ENCODE assay signal across 1 cellular context in the genomic region with DNA sequence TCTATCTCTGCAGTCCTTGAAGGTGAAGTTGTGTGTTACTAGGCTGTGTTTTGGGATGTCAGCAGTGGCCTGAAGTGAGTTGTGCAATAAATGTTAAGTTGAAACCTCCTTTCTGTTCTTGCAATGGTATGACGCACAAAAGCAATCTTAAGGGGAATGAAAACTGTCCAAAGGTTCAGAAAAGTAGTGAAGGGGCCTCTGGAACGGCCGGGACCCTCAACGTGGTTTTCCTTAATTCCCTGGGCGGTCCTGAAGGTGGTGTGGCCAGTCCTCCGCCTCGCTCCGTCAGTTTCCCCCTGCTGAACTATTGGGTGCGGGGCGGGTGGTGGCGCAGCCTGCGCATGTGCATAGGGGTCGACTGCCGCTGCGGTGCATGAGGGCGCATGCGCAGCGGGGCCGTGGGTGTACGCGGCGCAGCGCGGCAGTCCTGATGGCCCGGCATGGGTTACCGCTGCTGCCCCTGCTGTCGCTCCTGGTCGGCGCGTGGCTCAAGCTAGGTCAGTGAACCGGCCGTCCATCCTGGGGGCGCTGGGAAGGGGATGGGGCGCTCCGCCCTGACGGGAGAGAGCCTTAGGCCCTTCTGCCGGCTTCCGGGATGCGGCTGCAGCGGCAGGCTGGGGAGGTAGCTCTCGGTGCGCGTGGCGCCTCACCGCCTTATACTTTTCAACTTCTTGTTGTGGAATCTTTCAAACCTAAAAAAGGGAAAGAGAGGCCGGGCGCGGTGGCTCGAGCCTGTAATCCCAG.
A peak's percentile ranks its signal among the peaks of the same experiment; 100 is the strongest.
TF ChIP-seq lines count a peak whose summit lies in the region.

A gene (plus strand): TSS at position 405 of the 744 bp plus-strand sequence. CDS start 26 bp downstream, at position 431.

TF ChIP-seq in K562, 482 proteins besides CTCF, POLR2A, EP300 and RAD21 (continued from another document and continues in another):
- TF ChIP-seq, protein P1, sequence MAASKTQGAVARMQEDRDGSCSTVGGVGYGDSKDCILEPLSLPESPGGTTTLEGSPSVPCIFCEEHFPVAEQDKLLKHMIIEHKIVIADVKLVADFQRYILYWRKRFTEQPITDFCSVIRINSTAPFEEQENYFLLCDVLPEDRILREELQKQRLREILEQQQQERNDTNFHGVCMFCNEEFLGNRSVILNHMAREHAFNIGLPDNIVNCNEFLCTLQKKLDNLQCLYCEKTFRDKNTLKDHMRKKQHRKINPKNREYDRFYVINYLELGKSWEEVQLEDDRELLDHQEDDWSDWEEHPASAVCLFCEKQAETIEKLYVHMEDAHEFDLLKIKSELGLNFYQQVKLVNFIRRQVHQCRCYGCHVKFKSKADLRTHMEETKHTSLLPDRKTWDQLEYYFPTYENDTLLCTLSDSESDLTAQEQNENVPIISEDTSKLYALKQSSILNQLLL (CRISPR knock-in tag; IDR thresholded peaks at IDR 0.05; ENCODE audit: borderline replicate concordance): no peak
- TF ChIP-seq NCOA2 (IDR thresholded peaks at IDR 0.05; ENCODE audit: partially characterized antibody in 2 of 2) (no peak), MTF1 (CRISPR knock-in tag; IDR thresholded peaks at IDR 0.05; ENCODE audit: borderline replicate concordance) (no peak), TAF15 (IDR thresholded peaks at IDR 0.05; ENCODE audit: low read depth, low read length) (no peak), ZBTB1 (CRISPR knock-in tag; IDR thresholded peaks at IDR 0.05; ENCODE audit: borderline replicate concordance, low read depth) (0 out of 2 replicates have a peak, but pooled peaks have one; percentile 44), TEAD1 (CRISPR knock-in tag; IDR thresholded peaks at IDR 0.05) (no peak; a peak in 2 of 4 replicates), ZBED1 (IDR thresholded peaks at IDR 0.05) (peak; percentile 78), GATA2 (CRISPR knock-in tag; IDR thresholded peaks at IDR 0.05) (no peak), PTBP1 (IDR thresholded peaks at IDR 0.05; ENCODE audit: low read depth, low read length) (no peak), ZNF232 (CRISPR knock-in tag; IDR thresholded peaks at IDR 0.05) (no peak), TARDBP (IDR thresholded peaks at IDR 0.05) (no peak), FOXA3 (CRISPR knock-in tag; conservative IDR thresholded peaks at IDR 0.05 in 1 of 2, IDR thresholded peaks at IDR 0.05 in 1 of 2) (no peak), ZNF24 (IDR thresholded peaks at IDR 0.05) (0 out of 2 replicates have a peak, but pooled peaks have one; percentile 8), MTA2 (IDR thresholded peaks at IDR 0.05; ENCODE audit: low read depth) (no peak), NCOA1 (IDR thresholded peaks at IDR 0.05; ENCODE audit: low read depth) (no peak), CBFA2T3 (IDR thresholded peaks at IDR 0.05) (no peak), ZFP36 (IDR thresholded peaks at IDR 0.05; ENCODE audit: low read depth, low read length, partially characterized antibody) (no peak), PHF8 (IDR thresholded peaks at IDR 0.05; ENCODE audit: borderline replicate concordance, low read length) (peak; percentile 89), POLR2G (IDR thresholded peaks at IDR 0.05; ENCODE audit: low read depth, low read length) (peak; percentile 97), KLF16 (IDR thresholded peaks at IDR 0.05) (no peak), MYC (IDR thresholded peaks at IDR 0.05; ENCODE audit: low read depth, low read length) (peak; percentile 93), MYC (CRISPR knock-in tag; IDR thresholded peaks at IDR 0.05; ENCODE audit: borderline replicate concordance, low read depth) (peak; percentile 87), POLR2AphosphoS5 (IDR thresholded peaks at IDR 0.05; ENCODE audit: control insufficient read depth, insufficient read depth, low read depth, low read length) (peak; percentile 84), MAZ (CRISPR knock-in tag; conservative IDR thresholded peaks at IDR 0.05 in 1 of 2, IDR thresholded peaks at IDR 0.05 in 1 of 2) (peak; percentile 60 to 93), ZNF76 (CRISPR knock-in tag; IDR thresholded peaks at IDR 0.05; ENCODE audit: borderline replicate concordance) (0 out of 2 replicates have a peak, but pooled peaks have one; percentile 20), ZNF124 (CRISPR knock-in tag; IDR thresholded peaks at IDR 0.05) (no peak), CAMTA2 (CRISPR knock-in tag; conservative IDR thresholded peaks at IDR 0.05) (peak; percentile 96), ETS2 (tag; IDR thresholded peaks at IDR 0.05; ENCODE audit: borderline replicate concordance, poor library complexity, severe bottlenecking) (no peak), SRSF7 (optimal IDR thresholded peaks at IDR 0.05; ENCODE audit: low read depth, low read length) (no peak), NELFE (IDR thresholded peaks at IDR 0.05; ENCODE audit: insufficient read depth, insufficient read length) (no peak), ZNF224 (CRISPR knock-in tag; IDR thresholded peaks at IDR 0.05) (no peak), ZNF212 (CRISPR knock-in tag; IDR thresholded peaks at IDR 0.05) (peak; percentile 81; the same call in 1 of the 2 replicates)
- TF ChIP-seq, protein P2, sequence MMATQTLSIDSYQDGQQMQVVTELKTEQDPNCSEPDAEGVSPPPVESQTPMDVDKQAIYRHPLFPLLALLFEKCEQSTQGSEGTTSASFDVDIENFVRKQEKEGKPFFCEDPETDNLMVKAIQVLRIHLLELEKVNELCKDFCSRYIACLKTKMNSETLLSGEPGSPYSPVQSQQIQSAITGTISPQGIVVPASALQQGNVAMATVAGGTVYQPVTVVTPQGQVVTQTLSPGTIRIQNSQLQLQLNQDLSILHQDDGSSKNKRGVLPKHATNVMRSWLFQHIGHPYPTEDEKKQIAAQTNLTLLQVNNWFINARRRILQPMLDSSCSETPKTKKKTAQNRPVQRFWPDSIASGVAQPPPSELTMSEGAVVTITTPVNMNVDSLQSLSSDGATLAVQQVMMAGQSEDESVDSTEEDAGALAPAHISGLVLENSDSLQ (IDR thresholded peaks at IDR 0.05): 0 out of 2 replicates have a peak, but pooled peaks have one; percentile 5
- TF ChIP-seq, protein P3, sequence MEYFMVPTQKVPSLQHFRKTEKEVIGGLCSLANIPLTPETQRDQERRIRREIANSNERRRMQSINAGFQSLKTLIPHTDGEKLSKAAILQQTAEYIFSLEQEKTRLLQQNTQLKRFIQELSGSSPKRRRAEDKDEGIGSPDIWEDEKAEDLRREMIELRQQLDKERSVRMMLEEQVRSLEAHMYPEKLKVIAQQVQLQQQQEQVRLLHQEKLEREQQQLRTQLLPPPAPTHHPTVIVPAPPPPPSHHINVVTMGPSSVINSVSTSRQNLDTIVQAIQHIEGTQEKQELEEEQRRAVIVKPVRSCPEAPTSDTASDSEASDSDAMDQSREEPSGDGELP (CRISPR knock-in tag; IDR thresholded peaks at IDR 0.05; ENCODE audit: borderline replicate concordance): peak; percentile 78; the same call in 1 of the 2 replicates
- TF ChIP-seq, protein P4, sequence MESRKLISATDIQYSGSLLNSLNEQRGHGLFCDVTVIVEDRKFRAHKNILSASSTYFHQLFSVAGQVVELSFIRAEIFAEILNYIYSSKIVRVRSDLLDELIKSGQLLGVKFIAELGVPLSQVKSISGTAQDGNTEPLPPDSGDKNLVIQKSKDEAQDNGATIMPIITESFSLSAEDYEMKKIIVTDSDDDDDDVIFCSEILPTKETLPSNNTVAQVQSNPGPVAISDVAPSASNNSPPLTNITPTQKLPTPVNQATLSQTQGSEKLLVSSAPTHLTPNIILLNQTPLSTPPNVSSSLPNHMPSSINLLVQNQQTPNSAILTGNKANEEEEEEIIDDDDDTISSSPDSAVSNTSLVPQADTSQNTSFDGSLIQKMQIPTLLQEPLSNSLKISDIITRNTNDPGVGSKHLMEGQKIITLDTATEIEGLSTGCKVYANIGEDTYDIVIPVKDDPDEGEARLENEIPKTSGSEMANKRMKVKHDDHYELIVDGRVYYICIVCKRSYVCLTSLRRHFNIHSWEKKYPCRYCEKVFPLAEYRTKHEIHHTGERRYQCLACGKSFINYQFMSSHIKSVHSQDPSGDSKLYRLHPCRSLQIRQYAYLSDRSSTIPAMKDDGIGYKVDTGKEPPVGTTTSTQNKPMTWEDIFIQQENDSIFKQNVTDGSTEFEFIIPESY (CRISPR knock-in tag; IDR thresholded peaks at IDR 0.05): no peak
- TF ChIP-seq, protein P5, sequence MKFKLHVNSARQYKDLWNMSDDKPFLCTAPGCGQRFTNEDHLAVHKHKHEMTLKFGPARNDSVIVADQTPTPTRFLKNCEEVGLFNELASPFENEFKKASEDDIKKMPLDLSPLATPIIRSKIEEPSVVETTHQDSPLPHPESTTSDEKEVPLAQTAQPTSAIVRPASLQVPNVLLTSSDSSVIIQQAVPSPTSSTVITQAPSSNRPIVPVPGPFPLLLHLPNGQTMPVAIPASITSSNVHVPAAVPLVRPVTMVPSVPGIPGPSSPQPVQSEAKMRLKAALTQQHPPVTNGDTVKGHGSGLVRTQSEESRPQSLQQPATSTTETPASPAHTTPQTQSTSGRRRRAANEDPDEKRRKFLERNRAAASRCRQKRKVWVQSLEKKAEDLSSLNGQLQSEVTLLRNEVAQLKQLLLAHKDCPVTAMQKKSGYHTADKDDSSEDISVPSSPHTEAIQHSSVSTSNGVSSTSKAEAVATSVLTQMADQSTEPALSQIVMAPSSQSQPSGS (CRISPR knock-in tag; IDR thresholded peaks at IDR 0.05): no peak
- TF ChIP-seq, protein P6, sequence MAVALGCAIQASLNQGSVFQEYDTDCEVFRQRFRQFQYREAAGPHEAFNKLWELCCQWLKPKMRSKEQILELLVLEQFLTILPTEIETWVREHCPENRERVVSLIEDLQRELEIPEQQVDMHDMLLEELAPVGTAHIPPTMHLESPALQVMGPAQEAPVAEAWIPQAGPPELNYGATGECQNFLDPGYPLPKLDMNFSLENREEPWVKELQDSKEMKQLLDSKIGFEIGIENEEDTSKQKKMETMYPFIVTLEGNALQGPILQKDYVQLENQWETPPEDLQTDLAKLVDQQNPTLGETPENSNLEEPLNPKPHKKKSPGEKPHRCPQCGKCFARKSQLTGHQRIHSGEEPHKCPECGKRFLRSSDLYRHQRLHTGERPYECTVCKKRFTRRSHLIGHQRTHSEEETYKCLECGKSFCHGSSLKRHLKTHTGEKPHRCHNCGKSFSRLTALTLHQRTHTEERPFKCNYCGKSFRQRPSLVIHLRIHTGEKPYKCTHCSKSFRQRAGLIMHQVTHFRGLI (CRISPR knock-in tag; IDR thresholded peaks at IDR 0.05): no peak
- TF ChIP-seq, protein P7, sequence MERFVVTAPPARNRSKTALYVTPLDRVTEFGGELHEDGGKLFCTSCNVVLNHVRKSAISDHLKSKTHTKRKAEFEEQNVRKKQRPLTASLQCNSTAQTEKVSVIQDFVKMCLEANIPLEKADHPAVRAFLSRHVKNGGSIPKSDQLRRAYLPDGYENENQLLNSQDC (CRISPR knock-in tag; IDR thresholded peaks at IDR 0.05): no peak; the same call in 1 of the 2 replicates
- TF ChIP-seq, protein P8, sequence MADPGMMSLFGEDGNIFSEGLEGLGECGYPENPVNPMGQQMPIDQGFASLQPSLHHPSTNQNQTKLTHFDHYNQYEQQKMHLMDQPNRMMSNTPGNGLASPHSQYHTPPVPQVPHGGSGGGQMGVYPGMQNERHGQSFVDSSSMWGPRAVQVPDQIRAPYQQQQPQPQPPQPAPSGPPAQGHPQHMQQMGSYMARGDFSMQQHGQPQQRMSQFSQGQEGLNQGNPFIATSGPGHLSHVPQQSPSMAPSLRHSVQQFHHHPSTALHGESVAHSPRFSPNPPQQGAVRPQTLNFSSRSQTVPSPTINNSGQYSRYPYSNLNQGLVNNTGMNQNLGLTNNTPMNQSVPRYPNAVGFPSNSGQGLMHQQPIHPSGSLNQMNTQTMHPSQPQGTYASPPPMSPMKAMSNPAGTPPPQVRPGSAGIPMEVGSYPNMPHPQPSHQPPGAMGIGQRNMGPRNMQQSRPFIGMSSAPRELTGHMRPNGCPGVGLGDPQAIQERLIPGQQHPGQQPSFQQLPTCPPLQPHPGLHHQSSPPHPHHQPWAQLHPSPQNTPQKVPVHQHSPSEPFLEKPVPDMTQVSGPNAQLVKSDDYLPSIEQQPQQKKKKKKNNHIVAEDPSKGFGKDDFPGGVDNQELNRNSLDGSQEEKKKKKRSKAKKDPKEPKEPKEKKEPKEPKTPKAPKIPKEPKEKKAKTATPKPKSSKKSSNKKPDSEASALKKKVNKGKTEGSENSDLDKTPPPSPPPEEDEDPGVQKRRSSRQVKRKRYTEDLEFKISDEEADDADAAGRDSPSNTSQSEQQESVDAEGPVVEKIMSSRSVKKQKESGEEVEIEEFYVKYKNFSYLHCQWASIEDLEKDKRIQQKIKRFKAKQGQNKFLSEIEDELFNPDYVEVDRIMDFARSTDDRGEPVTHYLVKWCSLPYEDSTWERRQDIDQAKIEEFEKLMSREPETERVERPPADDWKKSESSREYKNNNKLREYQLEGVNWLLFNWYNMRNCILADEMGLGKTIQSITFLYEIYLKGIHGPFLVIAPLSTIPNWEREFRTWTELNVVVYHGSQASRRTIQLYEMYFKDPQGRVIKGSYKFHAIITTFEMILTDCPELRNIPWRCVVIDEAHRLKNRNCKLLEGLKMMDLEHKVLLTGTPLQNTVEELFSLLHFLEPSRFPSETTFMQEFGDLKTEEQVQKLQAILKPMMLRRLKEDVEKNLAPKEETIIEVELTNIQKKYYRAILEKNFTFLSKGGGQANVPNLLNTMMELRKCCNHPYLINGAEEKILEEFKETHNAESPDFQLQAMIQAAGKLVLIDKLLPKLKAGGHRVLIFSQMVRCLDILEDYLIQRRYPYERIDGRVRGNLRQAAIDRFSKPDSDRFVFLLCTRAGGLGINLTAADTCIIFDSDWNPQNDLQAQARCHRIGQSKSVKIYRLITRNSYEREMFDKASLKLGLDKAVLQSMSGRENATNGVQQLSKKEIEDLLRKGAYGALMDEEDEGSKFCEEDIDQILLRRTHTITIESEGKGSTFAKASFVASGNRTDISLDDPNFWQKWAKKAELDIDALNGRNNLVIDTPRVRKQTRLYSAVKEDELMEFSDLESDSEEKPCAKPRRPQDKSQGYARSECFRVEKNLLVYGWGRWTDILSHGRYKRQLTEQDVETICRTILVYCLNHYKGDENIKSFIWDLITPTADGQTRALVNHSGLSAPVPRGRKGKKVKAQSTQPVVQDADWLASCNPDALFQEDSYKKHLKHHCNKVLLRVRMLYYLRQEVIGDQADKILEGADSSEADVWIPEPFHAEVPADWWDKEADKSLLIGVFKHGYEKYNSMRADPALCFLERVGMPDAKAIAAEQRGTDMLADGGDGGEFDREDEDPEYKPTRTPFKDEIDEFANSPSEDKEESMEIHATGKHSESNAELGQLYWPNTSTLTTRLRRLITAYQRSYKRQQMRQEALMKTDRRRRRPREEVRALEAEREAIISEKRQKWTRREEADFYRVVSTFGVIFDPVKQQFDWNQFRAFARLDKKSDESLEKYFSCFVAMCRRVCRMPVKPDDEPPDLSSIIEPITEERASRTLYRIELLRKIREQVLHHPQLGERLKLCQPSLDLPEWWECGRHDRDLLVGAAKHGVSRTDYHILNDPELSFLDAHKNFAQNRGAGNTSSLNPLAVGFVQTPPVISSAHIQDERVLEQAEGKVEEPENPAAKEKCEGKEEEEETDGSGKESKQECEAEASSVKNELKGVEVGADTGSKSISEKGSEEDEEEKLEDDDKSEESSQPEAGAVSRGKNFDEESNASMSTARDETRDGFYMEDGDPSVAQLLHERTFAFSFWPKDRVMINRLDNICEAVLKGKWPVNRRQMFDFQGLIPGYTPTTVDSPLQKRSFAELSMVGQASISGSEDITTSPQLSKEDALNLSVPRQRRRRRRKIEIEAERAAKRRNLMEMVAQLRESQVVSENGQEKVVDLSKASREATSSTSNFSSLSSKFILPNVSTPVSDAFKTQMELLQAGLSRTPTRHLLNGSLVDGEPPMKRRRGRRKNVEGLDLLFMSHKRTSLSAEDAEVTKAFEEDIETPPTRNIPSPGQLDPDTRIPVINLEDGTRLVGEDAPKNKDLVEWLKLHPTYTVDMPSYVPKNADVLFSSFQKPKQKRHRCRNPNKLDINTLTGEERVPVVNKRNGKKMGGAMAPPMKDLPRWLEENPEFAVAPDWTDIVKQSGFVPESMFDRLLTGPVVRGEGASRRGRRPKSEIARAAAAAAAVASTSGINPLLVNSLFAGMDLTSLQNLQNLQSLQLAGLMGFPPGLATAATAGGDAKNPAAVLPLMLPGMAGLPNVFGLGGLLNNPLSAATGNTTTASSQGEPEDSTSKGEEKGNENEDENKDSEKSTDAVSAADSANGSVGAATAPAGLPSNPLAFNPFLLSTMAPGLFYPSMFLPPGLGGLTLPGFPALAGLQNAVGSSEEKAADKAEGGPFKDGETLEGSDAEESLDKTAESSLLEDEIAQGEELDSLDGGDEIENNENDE (IDR thresholded peaks at IDR 0.05; ENCODE audit: low read depth, low read length): no peak
